In the genomic region with DNA sequence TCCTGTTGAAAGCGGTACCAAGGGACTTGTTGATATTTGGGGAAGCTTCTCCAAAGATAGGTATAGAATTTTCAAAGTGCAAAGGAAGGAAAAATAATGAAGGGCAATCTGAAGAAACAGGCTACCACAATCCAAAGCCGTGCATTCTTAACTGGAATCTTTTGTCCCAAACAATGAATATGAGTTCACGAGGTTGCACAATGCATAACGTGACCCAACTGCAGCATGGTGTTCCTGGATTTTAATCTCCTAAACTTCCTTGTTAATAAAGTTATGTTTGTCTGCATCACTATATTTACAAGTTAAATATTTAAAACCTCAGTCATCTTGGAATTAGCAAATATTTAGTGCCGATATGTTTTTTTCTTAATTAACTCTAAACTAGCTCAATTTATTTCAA, we compare ENCODE assay signal across 4 cellular contexts.
"Had no signal": no experiment of that assay in that cellular context is flagged by ENCODE, and none has a peak within 500 bp of the region (broad histone marks: within the 10 kb centered on the region; RNA-seq: fewer than 3 reads in every experiment).

No MANE protein-coding gene starts in this region.

- DNase-seq: GM23248, H9, HCEC 1CT, IMR-90 had no signal
